Comparison of ENCODE assay signal across 1 cellular context in genomic region chr12:12546314-12546772, GRCh38.
A peak's percentile ranks its signal among the peaks of the same experiment; 100 is the strongest.
TF ChIP-seq lines count a peak whose summit lies in the region.

No MANE protein-coding gene starts in this region.

TF ChIP-seq in HepG2, 621 proteins besides CTCF, POLR2A, EP300 and RAD21 (continued from another document):
- TF ChIP-seq ZBTB43 (CRISPR knock-in tag; conservative IDR thresholded peaks at IDR 0.05) (peak; percentile 98), TRIM22 (IDR thresholded peaks at IDR 0.05) (no peak), ZNF317 (CRISPR knock-in tag; IDR thresholded peaks at IDR 0.05) (no peak), GMEB1 (CRISPR knock-in tag; IDR thresholded peaks at IDR 0.05; ENCODE audit: borderline replicate concordance) (peak; percentile 17; the same call in 1 of the 2 replicates), ARID2 (CRISPR knock-in tag; IDR thresholded peaks at IDR 0.05; ENCODE audit: borderline replicate concordance) (no peak), HOMEZ (CRISPR knock-in tag; IDR thresholded peaks at IDR 0.05; ENCODE audit: low read depth) (peak; percentile 90), PAXIP1 (CRISPR knock-in tag; conservative IDR thresholded peaks at IDR 0.05) (peak; percentile 94), ZNF275 (CRISPR knock-in tag; IDR thresholded peaks at IDR 0.05; ENCODE audit: borderline replicate concordance) (peak; percentile 50; the same call in 1 of the 2 replicates), CHD2 (IDR thresholded peaks at IDR 0.05; ENCODE audit: low read depth, low read length) (no peak), NR2F2 (IDR thresholded peaks at IDR 0.05; ENCODE audit: borderline replicate concordance, low read depth) (peak; percentile 84; the same call in 1 of the 2 replicates), ZBTB42 (CRISPR knock-in tag; IDR thresholded peaks at IDR 0.05) (no peak), HMGXB3 (CRISPR knock-in tag; IDR thresholded peaks at IDR 0.05; ENCODE audit: borderline replicate concordance) (peak; percentile 41; the same call in 1 of the 2 replicates), HNF4G (IDR thresholded peaks at IDR 0.05; ENCODE audit: borderline replicate concordance, low read depth, low read length) (peak; percentile 33; the same call in 1 of the 2 replicates), HNF4G (CRISPR knock-in tag; IDR thresholded peaks at IDR 0.05; ENCODE audit: borderline replicate concordance, low read depth) (peak; percentile 32; the same call in 1 of the 2 replicates), ZNF331 (CRISPR knock-in tag; IDR thresholded peaks at IDR 0.05) (peak; percentile 87; the same call in 1 of the 2 replicates), LCORL (IDR thresholded peaks at IDR 0.05) (peak; percentile 99), LCORL (CRISPR knock-in tag; IDR thresholded peaks at IDR 0.05) (peak; percentile 61; the same call in 1 of the 2 replicates), DNMT1 (CRISPR knock-in tag; IDR thresholded peaks at IDR 0.05) (no peak), WIZ (CRISPR knock-in tag; IDR thresholded peaks at IDR 0.05) (no peak), NFE2 (CRISPR knock-in tag; IDR thresholded peaks at IDR 0.05) (no peak), PAF1 (CRISPR knock-in tag; IDR thresholded peaks at IDR 0.05) (no peak), SETDB1 (CRISPR knock-in tag; IDR thresholded peaks at IDR 0.05; ENCODE audit: borderline replicate concordance) (no peak), TBX2 (CRISPR knock-in tag; IDR thresholded peaks at IDR 0.05; ENCODE audit: borderline replicate concordance) (peak; percentile 98), GTF2F1 (IDR thresholded peaks at IDR 0.05; ENCODE audit: low read length) (peak; percentile 87; the same call in 1 of the 2 replicates), CCAR2 (optimal IDR thresholded peaks at IDR 0.05; ENCODE audit: low read depth, low read length) (no peak), ARNT (IDR thresholded peaks at IDR 0.05) (no peak), ZNF512B (CRISPR knock-in tag; IDR thresholded peaks at IDR 0.05; ENCODE audit: borderline replicate concordance) (no peak), DDIT3 (CRISPR knock-in tag; IDR thresholded peaks at IDR 0.05) (no peak), SSRP1 (CRISPR knock-in tag; IDR thresholded peaks at IDR 0.05) (no peak), MBD4 (IDR thresholded peaks at IDR 0.05; ENCODE audit: borderline replicate concordance, low read length) (peak; percentile 84; the same call in 1 of the 2 replicates), HOXA3 (CRISPR knock-in tag; IDR thresholded peaks at IDR 0.05) (peak; percentile 74), U2AF1 (optimal IDR thresholded peaks at IDR 0.05; ENCODE audit: low read depth, low read length) (no peak), NFIC (IDR thresholded peaks at IDR 0.05; ENCODE audit: low read length) (peak; percentile 99), U2AF2 (IDR thresholded peaks at IDR 0.05; ENCODE audit: low read depth, low read length) (no peak)
